8 cellular contexts compared by ENCODE assay signal in genomic region chr2:240832205-240832727, GRCh38.
DNase-seq lines count a peak whose midpoint lies in the region; ATAC-seq and TF ChIP-seq lines count a peak whose summit lies in the region.

No MANE protein-coding gene starts in this region.

- TF ChIP-seq CTCF in WERI-Rb-1 (IDR thresholded peaks at IDR 0.05; ENCODE audit: low read depth, low read length) = no peak

- H3K36me3 ChIP-seq in WERI-Rb-1 = no peaks in the 10 kb centered on the region

- TF ChIP-seq POLR2A in GM18505 (IDR thresholded peaks at IDR 0.05; ENCODE audit: borderline replicate concordance, extremely low read depth, insufficient read depth, insufficient read length) = no peak

- ATAC-seq in GM18505 (IDR thresholded peaks at IDR 0.05; ENCODE audit: unreplicated experiment) (peak; percentile 88), HG03060 (IDR thresholded peaks at IDR 0.05; ENCODE audit: low read depth, unreplicated experiment) (peak; percentile 84)
- peak; percentile 90 for ATAC-seq in activated CD4-positive, CD25-positive, alpha-beta regulatory T cell treated with anti-CD3 and anti-CD28 coated beads, Interleukin-2, amount 50 U/mL, for 24 hours

- H3K27ac ChIP-seq in WERI-Rb-1 = no peak overlapping the region

- H3K27me3 ChIP-seq in WERI-Rb-1 (ENCODE audit: insufficient read depth, low read depth, severe bottlenecking) = no peaks in the 10 kb centered on the region

- H3K4me3 ChIP-seq in WERI-Rb-1 (ENCODE audit: low read depth, low read length) = no peak overlapping the region

- no peaks in the 10 kb centered on the region for H3K9me3 ChIP-seq in WERI-Rb-1 (ENCODE audit: severe bottlenecking)

- DNase-seq in NCI-H2171 treated with DMSO at 0.1 percent for 48 hours (lab: John Stamatoyannopoulos, UW) = peak; percentile 83
- peak; percentile 99 for DNase-seq in central memory CD4-positive, alpha-beta T cell
- peak; percentile 94 for DNase-seq in iris pigment epithelial cell (ENCODE audit: low read depth)
- DNase-seq in stimulated activated CD4-positive, alpha-beta T cell treated with anti-CD3 and anti-CD28 coated beads, Interleukin-12 subunit alpha, Interleukin-12 subunit beta, amount 100 ng/mL, for 48 hours (ENCODE audit: low read depth in 2 of 3, low spot score in 1 of 3) = peak; percentile 92 to 95 (median 95)
- DNase-seq in WERI-Rb-1 = no peak
